Comparison of ENCODE assay signal across 1 cellular context in the genomic region with DNA sequence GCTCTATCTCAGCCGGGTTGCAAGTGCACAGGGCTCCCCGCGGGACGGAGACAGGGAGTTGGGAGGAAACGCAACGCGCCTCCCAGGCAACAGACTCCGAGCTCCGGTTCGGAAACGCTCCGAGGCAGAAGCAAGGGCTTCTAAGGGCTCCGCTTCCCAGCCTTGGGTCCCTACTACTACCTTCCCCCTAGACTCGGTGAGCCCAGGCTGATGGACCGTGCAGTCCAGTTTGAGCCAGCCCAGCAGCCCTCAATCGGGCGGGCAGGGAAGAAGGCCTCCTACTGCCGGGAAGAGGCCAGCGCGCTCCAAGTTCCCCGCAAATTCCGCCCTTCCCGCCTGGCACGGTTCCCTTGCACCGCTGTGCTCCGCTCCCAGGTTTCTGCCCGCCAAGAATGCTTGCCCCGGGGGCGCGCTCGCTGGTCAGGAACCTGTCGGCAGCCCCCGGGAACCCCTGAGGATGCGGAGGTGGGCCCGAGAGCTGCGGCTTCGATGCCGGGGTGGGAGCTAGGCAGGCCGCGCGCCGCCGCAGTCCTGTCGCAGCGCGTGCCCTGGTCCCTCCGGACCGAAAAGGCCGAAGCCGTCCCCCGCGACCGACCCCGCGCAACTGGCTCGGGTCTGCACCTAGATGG.
TF ChIP-seq lines count a peak whose summit lies in the region.

No MANE protein-coding gene starts in this region.

TF ChIP-seq in WTC11, 78 proteins besides CTCF, POLR2A, EP300 and RAD21 (continued from another document):
- TF ChIP-seq ARID4B (CRISPR knock-in tag; IDR thresholded peaks at IDR 0.05; ENCODE audit: borderline replicate concordance) = peak; percentile 95
- TF ChIP-seq RELA (CRISPR knock-in tag; IDR thresholded peaks at IDR 0.05; ENCODE audit: borderline replicate concordance) = no peak
